In the genomic region with DNA sequence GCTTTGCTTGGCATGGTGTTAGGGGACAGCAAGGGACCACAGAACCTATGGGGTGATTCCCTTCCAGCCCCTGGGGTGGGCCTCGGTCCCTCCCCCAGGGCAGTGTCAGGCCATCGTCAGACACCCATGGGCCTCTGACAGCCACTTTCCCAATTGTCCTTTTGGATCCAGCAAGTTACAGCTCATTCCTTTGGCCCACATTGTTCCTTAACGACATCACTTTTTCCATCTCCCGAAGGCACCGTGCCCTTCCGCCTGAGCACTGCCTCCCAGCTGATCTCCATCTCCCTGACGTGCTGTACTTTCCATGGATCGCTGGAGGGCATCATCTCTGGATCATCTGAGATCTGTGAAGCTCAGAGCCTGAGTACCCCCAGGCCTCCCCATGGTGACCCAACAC, we compare ENCODE assay signal across 33 cellular contexts. TPM values are rescaled to one million over a fixed set of nuclear protein-coding genes. Genes with fewer than 3 reads are reported as not detected.
A peak's percentile ranks its signal among the peaks of the same experiment; 100 is the strongest.
DNase-seq lines count a peak whose midpoint lies in the region; ATAC-seq, FAIRE-seq and TF ChIP-seq lines count a peak whose summit lies in the region.
"Had no signal": no experiment of that assay in that cellular context is flagged by ENCODE, and none has a peak within 500 bp of the region (broad histone marks: within the 10 kb centered on the region; RNA-seq: fewer than 3 reads in every experiment).

No MANE protein-coding gene starts in this region.

- H3K4me3 Mint-ChIP-seq in chondrocyte (ENCODE audit: unreplicated experiment) = no peak overlapping the region
- H3K4me3 Mint-ChIP-seq: activated CD4-positive, alpha-beta memory T cell treated with anti-CD3 and anti-CD28 coated beads, Interleukin-2, amount 10 ng/mL, durations not matched to agents 7 days and 5 days; activated T-helper 1 cell treated with anti-CD3 and anti-CD28 coated beads, Interleukin-12 subunit alpha, Interleukin-12 subunit beta, Interleukin-2, Interleukin-4 antibody, amounts not matched to agents 30 ng/mL and 10 ng/mL and 1 ng/mL, durations not matched to agents 14 hours and 24 hours and 36 hours; CD14-positive monocyte; stimulated activated memory B cell treated with anti-CD40 and anti-IgM and Interleukin-4, amounts not matched to agents 10 μg/mL and 1 μg/mL and 100 μg/mL, for 72 hours had no signal

- H4K8ac ChIP-seq in trophoblast cell (ENCODE audit: low read depth, low read length) = no peak overlapping the region

- no peak overlapping the region for H3K23ac ChIP-seq in trophoblast cell (ENCODE audit: low read length)

- H3K4me1 ChIP-seq in trophoblast cell (ENCODE audit: control insufficient read depth in 1 of 2, insufficient read depth in 2 of 2, low read length in 2 of 2) = peaks cover 6 to 7% of the 10 kb centered on the region in 2 experiments

- no peak for FAIRE-seq in HTR-8/SVneo (lab: Jason Lieb, UNC)
- FAIRE-seq: H54 had no signal

- H3K36me3 Mint-ChIP-seq in chondrocyte (ENCODE audit: low read depth) = peaks cover 2% of the 10 kb centered on the region
- H3K36me3 Mint-ChIP-seq: CD14-positive monocyte; stimulated activated memory B cell treated with anti-CD40 and anti-IgM and Interleukin-4, amounts not matched to agents 10 μg/mL and 1 μg/mL and 100 μg/mL, for 72 hours had no signal

- no peak overlapping the region for H4K12ac ChIP-seq in trophoblast cell (ENCODE audit: low read depth, low read length)

- no peak overlapping the region for H2AK5ac ChIP-seq in trophoblast cell (ENCODE audit: low read length)

- no peaks in the 10 kb centered on the region for H3K79me1 ChIP-seq in trophoblast cell (ENCODE audit: low read length)

- H2AFZ ChIP-seq in trophoblast cell (ENCODE audit: insufficient read depth, low read length, poor library complexity) = no peak overlapping the region
- H2AFZ ChIP-seq: PC-9 had no signal

- ATAC-seq in GM18502 (IDR thresholded peaks at IDR 0.05; ENCODE audit: poor library complexity, unreplicated experiment) = no peak
- no peak for ATAC-seq in GM19023 (IDR thresholded peaks at IDR 0.05; ENCODE audit: unreplicated experiment)
- no peak for ATAC-seq in GM21717 (IDR thresholded peaks at IDR 0.05; ENCODE audit: unreplicated experiment)
- no peak for ATAC-seq in GM19467 (IDR thresholded peaks at IDR 0.05; ENCODE audit: unreplicated experiment)
- ATAC-seq: naive thymus-derived CD4-positive, alpha-beta T cell; stimulated activated memory B cell treated with anti-CD40 and anti-IgM and Interleukin-4, amounts not matched to agents 10 μg/mL and 1 μg/mL and 100 μg/mL, for 72 hours had no signal

- H3K27me3 ChIP-seq in trophoblast cell (ENCODE audit: insufficient read depth, low read length) = peaks cover 3% of the 10 kb centered on the region
- H3K27me3 ChIP-seq: MG63 had no signal

- H2BK5ac ChIP-seq in trophoblast cell (ENCODE audit: low read depth, low read length, poor library complexity) = no peak overlapping the region

- DNase-seq in EH (ENCODE audit: low read depth) = peak; percentile 41
- DNase-seq in HTR-8/SVneo (ENCODE audit: insufficient read length, low spot score) = peak; percentile 32
- peak; percentile 27 for DNase-seq in chondrocyte (ENCODE audit: low spot score)
- peak; percentile 16 to 54 for DNase-seq in trophoblast cell
- DNase-seq: activated CD4-positive, alpha-beta memory T cell treated with anti-CD3 and anti-CD28 coated beads, Interleukin-2, amount 10 ng/mL, durations not matched to agents 7 days and 5 days; activated CD8-positive, alpha-beta memory T cell treated with anti-CD3 and anti-CD28 coated beads, Interleukin-2, amount 50 U/mL, for 4 hours; activated naive CD4-positive, alpha-beta T cell treated with anti-CD3 and anti-CD28 coated beads, Interleukin-2, amount 50 U/mL, for 16 hours; DMS53; KG1; MG63; naive thymus-derived CD4-positive, alpha-beta T cell; NCI-H1105 treated with DMSO at 0.1 percent for 48 hours; NCI-H2029 treated with DMSO at 0.1 percent for 48 hours; NCI-H2227 treated with DMSO at 0.1 percent for 48 hours; NCI-H69; nucleus accumbens; SIG-M5; substantia nigra had no signal

- WGBS in trophoblast cell (ENCODE audit: extremely low coverage, insufficient coverage, insufficient read length) = no CpG with 5 or more reads among the region's 8 CpGs

- H3K27ac Mint-ChIP-seq in chondrocyte (ENCODE audit: unreplicated experiment) = peak overlapping the region; percentile 28
- H3K27ac Mint-ChIP-seq: activated CD4-positive, alpha-beta memory T cell treated with anti-CD3 and anti-CD28 coated beads, Interleukin-2, amount 10 ng/mL, durations not matched to agents 7 days and 5 days; activated T-helper 1 cell treated with anti-CD3 and anti-CD28 coated beads, Interleukin-12 subunit alpha, Interleukin-12 subunit beta, Interleukin-2, Interleukin-4 antibody, amounts not matched to agents 30 ng/mL and 10 ng/mL and 1 ng/mL, durations not matched to agents 14 hours and 24 hours and 36 hours; naive thymus-derived CD4-positive, alpha-beta T cell; stimulated activated memory B cell treated with anti-CD40 and anti-IgM and Interleukin-4, amounts not matched to agents 10 μg/mL and 1 μg/mL and 100 μg/mL, for 72 hours had no signal

- H4K91ac ChIP-seq in trophoblast cell (ENCODE audit: low read depth, low read length) = no peak overlapping the region

- peaks cover 46% of the 10 kb centered on the region for H3K27me3 Mint-ChIP-seq in chondrocyte (ENCODE audit: low read depth)

- no peaks in the 10 kb centered on the region for H3K79me2 ChIP-seq in trophoblast cell (ENCODE audit: control insufficient read depth, insufficient read depth, low read length, poor library complexity)

- H3K4me1 Mint-ChIP-seq in chondrocyte (ENCODE audit: low read depth) = peaks cover 10% of the 10 kb centered on the region
- H3K4me1 Mint-ChIP-seq: activated CD4-positive, alpha-beta memory T cell treated with anti-CD3 and anti-CD28 coated beads, Interleukin-2, amount 10 ng/mL, durations not matched to agents 7 days and 5 days; stimulated activated memory B cell treated with anti-CD40 and anti-IgM and Interleukin-4, amounts not matched to agents 10 μg/mL and 1 μg/mL and 100 μg/mL, for 72 hours had no signal

- H3K18ac ChIP-seq in trophoblast cell (ENCODE audit: low read length) = no peak overlapping the region

- H3K27ac ChIP-seq in trophoblast cell (ENCODE audit: low read depth, low read length) = no peak overlapping the region
- H3K27ac ChIP-seq: PC-9 had no signal

- H3K36me3 ChIP-seq in trophoblast cell (ENCODE audit: control insufficient read depth in 1 of 2, insufficient read depth in 2 of 2, low read length in 2 of 2) = no peaks in the 10 kb centered on the region
- H3K36me3 ChIP-seq: MG63 had no signal

- H2BK12ac ChIP-seq in trophoblast cell (ENCODE audit: low read length) = no peak overlapping the region

- no peak overlapping the region for H3K4ac ChIP-seq in trophoblast cell (ENCODE audit: low read depth, low read length)

- H3K9ac ChIP-seq in trophoblast cell (ENCODE audit: low read length) = no peak overlapping the region

- H2BK120ac ChIP-seq in trophoblast cell (ENCODE audit: insufficient read depth, low read length, poor library complexity) = no peak overlapping the region

- no peak overlapping the region for H3K4me2 ChIP-seq in trophoblast cell (ENCODE audit: low read length)
- H3K4me2 ChIP-seq: PC-9 had no signal

- no peak overlapping the region for H3K4me3 ChIP-seq in trophoblast cell (ENCODE audit: low read depth, low read length)
- H3K4me3 ChIP-seq: MG63, PC-9 had no signal

- peaks cover 3% of the 10 kb centered on the region for H3K9me3 ChIP-seq in trophoblast cell (ENCODE audit: insufficient read depth, low read depth, low read length)
- H3K9me3 ChIP-seq: Caco-2, MG63 had no signal

- H3K14ac ChIP-seq in trophoblast cell (ENCODE audit: low read length) = no peak overlapping the region

- peaks cover 8% of the 10 kb centered on the region for H3K9me3 Mint-ChIP-seq in chondrocyte (ENCODE audit: low read depth)
- H3K9me3 Mint-ChIP-seq: activated CD4-positive, alpha-beta memory T cell treated with anti-CD3 and anti-CD28 coated beads, Interleukin-2, amount 10 ng/mL, durations not matched to agents 7 days and 5 days; activated T-helper 1 cell treated with anti-CD3 and anti-CD28 coated beads, Interleukin-12 subunit alpha, Interleukin-12 subunit beta, Interleukin-2, Interleukin-4 antibody, amounts not matched to agents 30 ng/mL and 10 ng/mL and 1 ng/mL, durations not matched to agents 14 hours and 24 hours and 36 hours; stimulated activated memory B cell treated with anti-CD40 and anti-IgM and Interleukin-4, amounts not matched to agents 10 μg/mL and 1 μg/mL and 100 μg/mL, for 72 hours had no signal

- no peak for TF ChIP-seq CTCF in chondrocyte (IDR thresholded peaks at IDR 0.05)

RNA-seq across cellular contexts. Expression of gene KCNK3, which starts 10.4 kb away (rescaled TPM):
- total RNA-seq in chondrocyte = 0.77 to 2.9 TPM (median 2.8 TPM) in 3 replicates
- 0.29 and 0.42 TPM in 2 replicates for polyA plus RNA-seq in trophoblast cell (2013)
- total RNA-seq: activated CD4-positive, alpha-beta memory T cell treated with anti-CD3 and anti-CD28 coated beads, Interleukin-2, amount 10 ng/mL, durations not matched to agents 7 days and 5 days; activated T-helper 1 cell treated with anti-CD3 and anti-CD28 coated beads, Interleukin-12 subunit alpha, Interleukin-12 subunit beta, Interleukin-2, Interleukin-4 antibody, amounts not matched to agents 30 ng/mL and 10 ng/mL and 1 ng/mL, durations not matched to agents 14 hours and 24 hours and 36 hours; naive thymus-derived CD4-positive, alpha-beta T cell; PC-9; pulmonary artery endothelial cell; T-helper 2 cell treated with Interferon-gamma antibody and Interleukin-4, amounts not matched to agents 100 ng/mL and 5 ng/mL, for 36 hours had no signal
- polyA plus RNA-seq: CD14-positive monocyte; naive thymus-derived CD4-positive, alpha-beta T cell had no signal

RNA-seq across cellular contexts. Expression of gene CIB4, which starts 41.0 kb away (rescaled TPM):
- total RNA-seq in chondrocyte = not detected in 3 replicates
- polyA plus RNA-seq in trophoblast cell (2013) = 0.07 and 0.14 TPM in 2 replicates
- total RNA-seq: activated CD4-positive, alpha-beta memory T cell treated with anti-CD3 and anti-CD28 coated beads, Interleukin-2, amount 10 ng/mL, durations not matched to agents 7 days and 5 days; activated T-helper 1 cell treated with anti-CD3 and anti-CD28 coated beads, Interleukin-12 subunit alpha, Interleukin-12 subunit beta, Interleukin-2, Interleukin-4 antibody, amounts not matched to agents 30 ng/mL and 10 ng/mL and 1 ng/mL, durations not matched to agents 14 hours and 24 hours and 36 hours; Caco-2; lower leg skin; naive thymus-derived CD4-positive, alpha-beta T cell; PC-9; pulmonary artery endothelial cell; T-helper 2 cell treated with Interferon-gamma antibody and Interleukin-4, amounts not matched to agents 100 ng/mL and 5 ng/mL, for 36 hours; ureter had no signal
- polyA plus RNA-seq: CD14-positive monocyte; esophagus; naive thymus-derived CD4-positive, alpha-beta T cell had no signal
